Comparison of ENCODE assay signal across 21 cellular contexts in genomic region chr7:36310897-36311296, GRCh38.
"Had no signal": no experiment of that assay in that cellular context is flagged by ENCODE, and none has a peak within 500 bp of the region (broad histone marks: within the 10 kb centered on the region; RNA-seq: fewer than 3 reads in every experiment).

No MANE protein-coding gene starts in this region.

- H3K4me3 ChIP-seq: dorsolateral prefrontal cortex, gastrocnemius medialis, heart right ventricle, left ventricle myocardium inferior, lung, smooth muscle cell, testis, tibial nerve had no signal

- H3K27me3 ChIP-seq: dorsolateral prefrontal cortex, gastrocnemius medialis, heart right ventricle, neutrophil, testis, tibial nerve had no signal

- H3K36me3 Mint-ChIP-seq: naive B cell; stimulated activated effector memory CD8-positive, alpha-beta T cell treated with anti-CD3 and anti-CD28 coated beads, Interleukin-12 subunit alpha, Interleukin-12 subunit beta, amount 100 ng/mL, for 72 hours had no signal

- ATAC-seq: esophagus mucosa; gastrocnemius medialis; heart right ventricle; right cardiac atrium; stimulated activated effector memory CD8-positive, alpha-beta T cell treated with anti-CD3 and anti-CD28 coated beads, Interleukin-12 subunit alpha, Interleukin-12 subunit beta, amount 100 ng/mL, for 72 hours; stimulated activated naive CD8-positive, alpha-beta T cell treated with anti-CD3 and anti-CD28 coated beads, Interleukin-15, Interleukin-2, amounts not matched to agents 100 U/mL and 50 U/mL, for 24 hours had no signal

- H3K4me1 ChIP-seq: gastrocnemius medialis had no signal

- H3K36me3 ChIP-seq: gastrocnemius medialis, heart right ventricle, left ventricle myocardium inferior, neutrophil, tibial nerve had no signal

- DNase-seq: cortex of kidney; dorsolateral prefrontal cortex; effector CD8-positive, alpha-beta T cell; gastrocnemius medialis; heart right ventricle; hypothalamus; left ventricle myocardium inferior; mesenchymal stem cell; naive B cell; right cardiac atrium; stimulated activated CD4-positive, alpha-beta T cell treated with anti-CD3 and anti-CD28 coated beads, Interleukin-2, amount 100 ng/mL, for 48 hours; stimulated activated naive CD8-positive, alpha-beta T cell treated with anti-CD3 and anti-CD28 coated beads, Interleukin-15, Interleukin-2, amounts not matched to agents 100 U/mL and 50 U/mL, for 24 hours; testis had no signal

- H3K9me3 ChIP-seq: gastrocnemius medialis, heart right ventricle, left ventricle myocardium inferior, neutrophil, testis, tibial nerve had no signal

- H3K27ac ChIP-seq: dorsolateral prefrontal cortex, gastrocnemius medialis, heart right ventricle, left ventricle myocardium inferior, neutrophil, testis, tibial nerve had no signal

- H3K27ac Mint-ChIP-seq: naive B cell; nephron; stimulated activated effector memory CD8-positive, alpha-beta T cell treated with anti-CD3 and anti-CD28 coated beads, Interleukin-12 subunit alpha, Interleukin-12 subunit beta, amount 100 ng/mL, for 72 hours had no signal

- H3K9me3 Mint-ChIP-seq: central memory CD8-positive, alpha-beta T cell; naive B cell; nephron; stimulated activated effector memory CD8-positive, alpha-beta T cell treated with anti-CD3 and anti-CD28 coated beads, Interleukin-12 subunit alpha, Interleukin-12 subunit beta, amount 100 ng/mL, for 72 hours had no signal

- H3K4me2 ChIP-seq: smooth muscle cell had no signal

- H3K4me3 Mint-ChIP-seq: central memory CD8-positive, alpha-beta T cell; naive B cell; nephron; stimulated activated effector memory CD8-positive, alpha-beta T cell treated with anti-CD3 and anti-CD28 coated beads, Interleukin-12 subunit alpha, Interleukin-12 subunit beta, amount 100 ng/mL, for 72 hours had no signal
